28 cellular contexts compared by ENCODE assay signal in genomic region chr1:7012461-7012924, GRCh38.
"Had no signal": no experiment of that assay in that cellular context is flagged by ENCODE, and none has a peak within 500 bp of the region (broad histone marks: within the 10 kb centered on the region; RNA-seq: fewer than 3 reads in every experiment).

No MANE protein-coding gene starts in this region.

- H3K27ac Mint-ChIP-seq: activated CD4-positive, alpha-beta memory T cell treated with anti-CD3 and anti-CD28 coated beads for 36 hours; activated CD4-positive, alpha-beta T cell treated with anti-CD3 and anti-CD28 coated beads, Interleukin-2, amount 10 ng/mL, durations not matched to agents 7 days and 5 days; activated naive CD8-positive, alpha-beta T cell had no signal

- H3K9me3 Mint-ChIP-seq: activated CD4-positive, alpha-beta memory T cell treated with anti-CD3 and anti-CD28 coated beads for 36 hours; activated CD4-positive, alpha-beta T cell treated with anti-CD3 and anti-CD28 coated beads, Interleukin-2, amount 10 ng/mL, durations not matched to agents 7 days and 5 days; activated T-cell treated with anti-CD3 and anti-CD28 coated beads, Interleukin-2, amount 50 U/mL, for 4 hours had no signal

- H3K27ac ChIP-seq: breast epithelium, Peyer's patch, RWPE1, SJCRH30, VCaP had no signal

- H3K36me3 ChIP-seq: breast epithelium, Peyer's patch, SJCRH30 had no signal

- H3K9me3 ChIP-seq: breast epithelium, Peyer's patch, SJCRH30, SK-N-SH had no signal

- H3K36me3 Mint-ChIP-seq: activated CD4-positive, alpha-beta memory T cell treated with anti-CD3 and anti-CD28 coated beads for 36 hours; activated naive CD8-positive, alpha-beta T cell had no signal

- H3K4me3 Mint-ChIP-seq: activated CD4-positive, alpha-beta memory T cell treated with anti-CD3 and anti-CD28 coated beads for 36 hours; activated CD4-positive, alpha-beta T cell treated with anti-CD3 and anti-CD28 coated beads, Interleukin-2, amount 10 ng/mL, durations not matched to agents 7 days and 5 days; activated naive CD8-positive, alpha-beta T cell; activated T-cell treated with anti-CD3 and anti-CD28 coated beads, Interleukin-2, amount 50 U/mL, for 4 hours had no signal

- H3K4me3 ChIP-seq: breast epithelium, Peyer's patch, SJCRH30 had no signal

- H3K27me3 Mint-ChIP-seq: activated CD4-positive, alpha-beta memory T cell treated with anti-CD3 and anti-CD28 coated beads for 36 hours; activated CD4-positive, alpha-beta T cell treated with anti-CD3 and anti-CD28 coated beads, Interleukin-2, amount 10 ng/mL, durations not matched to agents 7 days and 5 days; activated naive CD8-positive, alpha-beta T cell had no signal

- H3K4me1 ChIP-seq: breast epithelium, Peyer's patch, SJCRH30 had no signal

- H3K4me2 ChIP-seq: SK-N-SH had no signal

- H3K27me3 ChIP-seq: breast epithelium, Peyer's patch had no signal

- H3K4me1 Mint-ChIP-seq: activated CD4-positive, alpha-beta T cell treated with anti-CD3 and anti-CD28 coated beads, Interleukin-2, amount 10 ng/mL, durations not matched to agents 7 days and 5 days had no signal

- DNase-seq: activated CD4-positive, alpha-beta memory T cell treated with anti-CD3 and anti-CD28 coated beads for 36 hours; activated CD4-positive, alpha-beta T cell treated with anti-CD3 and anti-CD28 coated beads, Interleukin-2, amount 10 ng/mL, durations not matched to agents 7 days and 5 days; activated CD4-positive, CD25-positive, alpha-beta regulatory T cell; activated CD8-positive, alpha-beta memory T cell treated with anti-CD3 and anti-CD28 coated beads for 24 hours; activated effector memory CD4-positive, alpha-beta T cell treated with anti-CD3 and anti-CD28 coated beads, Interleukin-2, amount 50 U/mL, for 16 hours; activated naive CD4-positive, alpha-beta T cell treated with Interleukin-2 at 50 U/mL for 16 hours; activated T-cell treated with anti-CD3 and anti-CD28 coated beads, Interleukin-2, amount 50 U/mL, for 4 hours; aorta; central memory CD4-positive, alpha-beta T cell; KG1; NCI-H1092; NCI-H1417; NCI-H1930; NCI-H2171; NCI-H2227 treated with DMSO at 0.1 percent for 48 hours; NCI-H446 treated with DMSO at 0.1 percent for 48 hours; NCI-H524 treated with DMSO at 0.1 percent for 48 hours; NCI-H774; NK-92 treated with Interleukin-12 subunit alpha and Interleukin-12 subunit beta, amount 100 ng/mL, for 24 hours; Peyer's patch; Right ventricle myocardium superior; SJCRH30; SK-N-SH; T-helper 1 cell had no signal

- ATAC-seq: activated T-cell treated with anti-CD3 and anti-CD28 coated beads, Interleukin-2, amount 50 U/mL, for 4 hours had no signal

- H3K9ac ChIP-seq: SK-N-SH had no signal
